Comparison of ENCODE assay signal across 13 cellular contexts in the genomic region with DNA sequence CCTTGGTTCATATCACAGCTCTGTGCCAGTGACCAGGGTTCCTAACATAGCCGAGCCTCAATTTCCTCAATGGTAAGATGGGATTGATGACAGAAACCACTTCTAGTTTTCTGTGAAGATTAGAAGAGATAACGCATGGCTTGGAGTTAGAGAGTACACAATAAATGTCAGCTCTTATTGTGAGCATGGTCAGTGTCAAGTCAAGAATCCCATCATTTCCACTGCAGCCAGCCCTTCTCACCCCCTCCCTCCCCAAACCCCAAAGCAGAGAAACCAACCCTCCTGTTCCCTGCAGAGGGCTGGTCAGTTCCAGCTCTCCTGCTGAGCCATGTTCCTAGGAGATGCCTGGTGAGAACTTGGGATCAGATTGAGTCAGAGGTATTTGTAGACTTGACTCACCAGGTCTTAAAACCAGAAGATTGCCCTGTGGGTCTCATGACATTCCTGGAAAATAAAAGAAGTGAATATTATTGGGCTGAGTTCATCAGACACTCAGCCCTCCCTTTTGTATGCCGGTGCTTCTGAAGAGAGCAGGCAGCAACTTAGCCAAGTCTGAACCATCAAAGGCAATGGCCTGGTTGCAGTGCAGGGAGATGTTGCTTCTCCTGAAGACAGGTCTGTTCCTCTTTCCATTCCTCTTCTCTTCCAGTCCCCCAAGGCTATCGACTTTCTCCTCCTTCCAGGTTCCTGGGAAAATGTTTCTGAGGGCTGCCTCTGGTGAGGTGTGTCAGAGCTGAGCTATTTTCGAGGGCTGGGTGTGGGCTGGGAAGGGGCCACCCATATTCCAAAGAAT.
A peak's percentile ranks its signal among the peaks of the same experiment; 100 is the strongest.
DNase-seq lines count a peak whose midpoint lies in the region; ATAC-seq and TF ChIP-seq lines count a peak whose summit lies in the region.
"Had no signal": no experiment of that assay in that cellular context is flagged by ENCODE, and none has a peak within 500 bp of the region (broad histone marks: within the 10 kb centered on the region; RNA-seq: fewer than 3 reads in every experiment).

No MANE protein-coding gene starts in this region.

- H3K27me3 Mint-ChIP-seq in CD14-positive monocyte (ENCODE audit: low read depth in 3 of 3) (peaks cover 0 to 2% (median 0%) of the 10 kb centered on the region in 3 donors), chondrocyte (ENCODE audit: low read depth) (no peaks in the 10 kb centered on the region)
- H3K27me3 Mint-ChIP-seq: central memory CD8-positive, alpha-beta T cell had no signal

- ATAC-seq in HG02588 (IDR thresholded peaks at IDR 0.05; ENCODE audit: unreplicated experiment), result no peak
- ATAC-seq in GM18858 (IDR thresholded peaks at IDR 0.05; ENCODE audit: unreplicated experiment), result no peak

- no peaks in the 10 kb centered on the region for H3K36me3 ChIP-seq in mesodermal cell (ENCODE audit: control insufficient read depth, insufficient read depth, low read length)
- H3K36me3 ChIP-seq in thyroid gland, result no peaks in the 10 kb centered on the region
- H3K36me3 ChIP-seq: tibial artery had no signal

- H3K4me1 ChIP-seq in mesodermal cell (ENCODE audit: control insufficient read depth, insufficient read depth, low read length, poor library complexity, severe bottlenecking) (peaks cover 24% of the 10 kb centered on the region), thyroid gland (peaks cover 0 to 5% of the 10 kb centered on the region in 2 donors)
- H3K4me1 ChIP-seq: tibial artery had no signal

- H3K9me3 ChIP-seq in mesodermal cell (ENCODE audit: control insufficient read depth, low read length) (peaks cover 7% of the 10 kb centered on the region), thyroid gland (no peaks in the 10 kb centered on the region)
- H3K9me3 ChIP-seq: tibial artery had no signal

- H3K4me3 Mint-ChIP-seq in CD14-positive monocyte (no peak overlapping the region), chondrocyte (ENCODE audit: unreplicated experiment) (peak overlapping the region; percentile 15)
- H3K4me3 Mint-ChIP-seq: central memory CD8-positive, alpha-beta T cell; H9 had no signal

- no peaks in the 10 kb centered on the region for H3K27me3 ChIP-seq in thyroid gland

- H3K9me3 Mint-ChIP-seq in CD14-positive monocyte, result peaks cover 0 to 4% (median 2%) of the 10 kb centered on the region in 7 donors
- peaks cover 2% of the 10 kb centered on the region for H3K9me3 Mint-ChIP-seq in chondrocyte (ENCODE audit: low read depth)
- H3K9me3 Mint-ChIP-seq: central memory CD8-positive, alpha-beta T cell; H9 had no signal

- H3K27ac Mint-ChIP-seq in CD14-positive monocyte, result no peak overlapping the region
- H3K27ac Mint-ChIP-seq in chondrocyte (ENCODE audit: unreplicated experiment), result peak overlapping the region; percentile 96
- H3K27ac Mint-ChIP-seq: H9 had no signal

- H3K36me3 Mint-ChIP-seq in CD14-positive monocyte (no peaks in the 10 kb centered on the region), chondrocyte (ENCODE audit: low read depth) (peaks cover 3% of the 10 kb centered on the region)

- H3K4me3 ChIP-seq in mesodermal cell (ENCODE audit: extremely low read depth, insufficient read depth, low read length, poor library complexity, severe bottlenecking) (no peak overlapping the region), thyroid gland (replicated peaks in 1 of 3) (no peak overlapping the region)
- H3K4me3 ChIP-seq: SK-N-MC, tibial artery had no signal

- H3K4me1 Mint-ChIP-seq in CD14-positive monocyte, result peaks cover 3% of the 10 kb centered on the region
- H3K4me1 Mint-ChIP-seq in chondrocyte (ENCODE audit: low read depth), result peaks cover 70% of the 10 kb centered on the region
- H3K4me1 Mint-ChIP-seq: H9 had no signal

- no peak for TF ChIP-seq POLR2A in thyroid gland (IDR thresholded peaks at IDR 0.05)

- peak overlapping the region; percentile 65 for H3K27ac ChIP-seq in mesodermal cell (ENCODE audit: low read depth, low read length, severe bottlenecking)
- no peak overlapping the region for H3K27ac ChIP-seq in thyroid gland
- H3K27ac ChIP-seq: SK-N-MC, tibial artery had no signal

- DNase-seq in CD14-positive monocyte (ENCODE audit: low spot score), result peak; percentile 2
- DNase-seq in LoVo (ENCODE audit: low spot score), result peak; percentile 93
- DNase-seq in chondrocyte (ENCODE audit: low spot score), result no peak
- no peak for DNase-seq in thyroid gland
- no peak for DNase-seq in C1 segment of cervical spinal cord (lab: John Stamatoyannopoulos, UW)
- DNase-seq: H9, NCI-H2171 treated with DMSO at 0.1 percent for 48 hours, tibial artery had no signal

- no peak for TF ChIP-seq CTCF in CD14-positive monocyte (IDR thresholded peaks at IDR 0.05)
- no peak for TF ChIP-seq CTCF in chondrocyte (IDR thresholded peaks at IDR 0.05)
- TF ChIP-seq CTCF in thyroid gland (IDR thresholded peaks at IDR 0.05), result no peak

- intact Hi-C loops in CD14-positive monocyte (cut with micrococcal nuclease) (no loop called here), thyroid gland (cut with DNase I) (no loop called here)

- WGBS in mesodermal cell (ENCODE audit: insufficient coverage in 2 of 2), 2 experiments, result 80 to 95% methylated on average over 3 to 4 of the region's 5 CpGs
- WGBS in thyroid gland, 2 donors, result 88 to 94% methylated on average over 5 of the region's 5 CpGs

Comparison
In these comparisons a context has a peak if more than half of its experiments do, and no peak if none do; other contexts are left out.
1. DNase-seq: peak in CD14-positive monocyte (single experiment) and LoVo (single experiment); none in chondrocyte (single experiment), thyroid gland (0 of 2) and C1 segment of cervical spinal cord (0 of 14).